In genomic region chr14:99925471-99925870, GRCh38 we compare ENCODE assay signal across 21 cellular contexts.
"Had no signal": no experiment of that assay in that cellular context is flagged by ENCODE, and none has a peak within 500 bp of the region (broad histone marks: within the 10 kb centered on the region; RNA-seq: fewer than 3 reads in every experiment).

No MANE protein-coding gene starts in this region.

- H3K9ac ChIP-seq: KMS-11 had no signal

- H3K27ac Mint-ChIP-seq: IgD-negative memory B cell had no signal

- H3K4me1 ChIP-seq: SJCRH30 had no signal

- H3K27me3 ChIP-seq: SJCRH30 had no signal

- H3K9me3 ChIP-seq: SJCRH30 had no signal

- ATAC-seq: K562, SK-N-SH treated with all-trans-retinoic acid at 6 μM for 48 hours had no signal

- H3K36me3 ChIP-seq: SJCRH30 had no signal

- H3K4me3 ChIP-seq: K562, SJCRH30 had no signal

- DNase-seq: Kasumi-1, MM.1S, NCI-H1092 treated with DMSO at 0.1 percent for 48 hours, NCI-H1436, NCI-H187, NCI-H2029, NCI-H2081 treated with DMSO at 0.1 percent for 48 hours, NCI-H2171, NCI-H226, NCI-H446, NCI-H510A, NCI-H524 treated with DMSO at 0.1 percent for 48 hours, NCI-H69, NCI-H774, SHP77 treated with DMSO at 0.1 percent for 48 hours, SJCRH30 had no signal

- H3K4me3 Mint-ChIP-seq: IgD-negative memory B cell had no signal

- H3K27ac ChIP-seq: KMS-11, RWPE1, SJCRH30 had no signal

- H3K36me3 Mint-ChIP-seq: IgD-negative memory B cell had no signal

- H3K4me1 Mint-ChIP-seq: IgD-negative memory B cell had no signal
